28 cellular contexts compared by ENCODE assay signal in genomic region chr1:225972344-225973152, GRCh38. TPM values are rescaled to one million over a fixed set of nuclear protein-coding genes. Genes with fewer than 3 reads are reported as not detected.
"Had no signal": no experiment of that assay in that cellular context is flagged by ENCODE, and none has a peak within 500 bp of the region (broad histone marks: within the 10 kb centered on the region; RNA-seq: fewer than 3 reads in every experiment).

No MANE protein-coding gene starts in this region.

- H3K9me3 ChIP-seq: ovary, prostate gland, stomach, thyroid gland, upper lobe of left lung, vagina had no signal

- H3K27me3 ChIP-seq: ovary, stomach, thyroid gland, upper lobe of left lung, vagina had no signal

- H3K4me3 ChIP-seq: ovary, prostate gland, stomach, thyroid gland, upper lobe of left lung, vagina had no signal

- H3K9me3 Mint-ChIP-seq: activated B cell treated with CpG ODN at 0.5 μM for 24 hours; activated CD8-positive, alpha-beta T cell treated with anti-CD3 and anti-CD28 coated beads for 36 hours; activated T-helper 1 cell treated with anti-CD3 and anti-CD28 coated beads, Interleukin-12 subunit alpha, Interleukin-12 subunit beta, Interleukin-2, Interleukin-4 antibody, amounts not matched to agents 30 ng/mL and 10 ng/mL and 1 ng/mL, durations not matched to agents 14 hours and 24 hours and 36 hours; naive thymus-derived CD8-positive, alpha-beta T cell; stimulated activated naive B cell treated with anti-CD40 and anti-IgM and Interleukin-4, amounts not matched to agents 10 μg/mL and 1 μg/mL and 100 μg/mL, for 72 hours had no signal

- H3K4me1 ChIP-seq: prostate gland, thyroid gland, vagina had no signal

- ATAC-seq: activated CD8-positive, alpha-beta T cell treated with anti-CD3 and anti-CD28 coated beads for 36 hours; naive thymus-derived CD8-positive, alpha-beta T cell; stimulated activated naive B cell treated with anti-CD40 and anti-IgM and Interleukin-4, amounts not matched to agents 10 μg/mL and 1 μg/mL and 100 μg/mL, for 72 hours; T-helper 17 cell had no signal

- H3K36me3 ChIP-seq: ovary, prostate gland, thyroid gland, vagina had no signal

- DNase-seq: activated B cell treated with CpG ODN at 0.5 μM for 24 hours; activated CD4-positive, alpha-beta T cell treated with anti-CD3 and anti-CD28 coated beads, Interleukin-2, amount 50 U/mL, for 1 hour; activated CD8-positive, alpha-beta T cell treated with anti-CD3 and anti-CD28 coated beads for 36 hours; activated gamma-delta T cell treated with Interleukin-2 at 50 U/mL for 16 hours; activated naive CD4-positive, alpha-beta T cell treated with anti-CD3 and anti-CD28 coated beads, Interleukin-2, amount 50 U/mL, for 16 hours; activated T-cell treated with anti-CD3 and anti-CD28 coated beads, Interleukin-2, amount 50 U/mL, for 1 hour; amniotic stem cell; central memory CD4-positive, alpha-beta T cell; foreskin fibroblast; hypothalamus; immature natural killer cell; kidney; midbrain; naive thymus-derived CD8-positive, alpha-beta T cell; retina; stimulated activated CD4-positive, alpha-beta T cell treated with anti-CD3 and anti-CD28 coated beads, Interleukin-15, amount 100 ng/mL, for 24 hours; stimulated activated CD4-positive, alpha-beta T cell treated with anti-CD3 and anti-CD28 coated beads, Interleukin-2, amount 100 ng/mL, for 24 hours; stimulated activated naive B cell treated with anti-CD40 and anti-IgM and Interleukin-4, amounts not matched to agents 10 μg/mL and 1 μg/mL and 100 μg/mL, for 72 hours; stomach; T-helper 17 cell; T1000; thyroid gland; upper lobe of left lung had no signal

- H3K27ac ChIP-seq: ovary, prostate gland, stomach, thyroid gland, upper lobe of left lung, vagina had no signal

- H3K4me3 Mint-ChIP-seq: activated B cell treated with CpG ODN at 0.5 μM for 24 hours; activated CD8-positive, alpha-beta T cell treated with anti-CD3 and anti-CD28 coated beads for 36 hours; activated T-helper 1 cell treated with anti-CD3 and anti-CD28 coated beads, Interleukin-12 subunit alpha, Interleukin-12 subunit beta, Interleukin-2, Interleukin-4 antibody, amounts not matched to agents 30 ng/mL and 10 ng/mL and 1 ng/mL, durations not matched to agents 14 hours and 24 hours and 36 hours; immature natural killer cell; naive thymus-derived CD8-positive, alpha-beta T cell; stimulated activated naive B cell treated with anti-CD40 and anti-IgM and Interleukin-4, amounts not matched to agents 10 μg/mL and 1 μg/mL and 100 μg/mL, for 72 hours; T-helper 17 cell had no signal

- H3K27me3 Mint-ChIP-seq: activated B cell treated with CpG ODN at 0.5 μM for 24 hours; activated CD8-positive, alpha-beta T cell treated with anti-CD3 and anti-CD28 coated beads for 36 hours; naive thymus-derived CD8-positive, alpha-beta T cell; stimulated activated naive B cell treated with anti-CD40 and anti-IgM and Interleukin-4, amounts not matched to agents 10 μg/mL and 1 μg/mL and 100 μg/mL, for 72 hours; T-helper 17 cell had no signal

- H3K27ac Mint-ChIP-seq: activated B cell treated with CpG ODN at 0.5 μM for 24 hours; activated CD8-positive, alpha-beta T cell treated with anti-CD3 and anti-CD28 coated beads for 36 hours; activated T-helper 1 cell treated with anti-CD3 and anti-CD28 coated beads, Interleukin-12 subunit alpha, Interleukin-12 subunit beta, Interleukin-2, Interleukin-4 antibody, amounts not matched to agents 30 ng/mL and 10 ng/mL and 1 ng/mL, durations not matched to agents 14 hours and 24 hours and 36 hours; immature natural killer cell; stimulated activated naive B cell treated with anti-CD40 and anti-IgM and Interleukin-4, amounts not matched to agents 10 μg/mL and 1 μg/mL and 100 μg/mL, for 72 hours; T-helper 17 cell had no signal

RNA-seq across cellular contexts. Expression of gene LEFTY2, which starts 31.5 kb away (rescaled TPM):
- total RNA-seq: activated B cell treated with CpG ODN at 0.5 μM for 24 hours; activated CD8-positive, alpha-beta T cell treated with anti-CD3 and anti-CD28 coated beads for 36 hours; activated T-helper 1 cell treated with anti-CD3 and anti-CD28 coated beads, Interleukin-12 subunit alpha, Interleukin-12 subunit beta, Interleukin-2, Interleukin-4 antibody, amounts not matched to agents 30 ng/mL and 10 ng/mL and 1 ng/mL, durations not matched to agents 14 hours and 24 hours and 36 hours; endothelial cell of umbilical vein; naive thymus-derived CD8-positive, alpha-beta T cell; T-helper 17 cell had no signal
